1 cellular context compared by ENCODE assay signal in the genomic region with DNA sequence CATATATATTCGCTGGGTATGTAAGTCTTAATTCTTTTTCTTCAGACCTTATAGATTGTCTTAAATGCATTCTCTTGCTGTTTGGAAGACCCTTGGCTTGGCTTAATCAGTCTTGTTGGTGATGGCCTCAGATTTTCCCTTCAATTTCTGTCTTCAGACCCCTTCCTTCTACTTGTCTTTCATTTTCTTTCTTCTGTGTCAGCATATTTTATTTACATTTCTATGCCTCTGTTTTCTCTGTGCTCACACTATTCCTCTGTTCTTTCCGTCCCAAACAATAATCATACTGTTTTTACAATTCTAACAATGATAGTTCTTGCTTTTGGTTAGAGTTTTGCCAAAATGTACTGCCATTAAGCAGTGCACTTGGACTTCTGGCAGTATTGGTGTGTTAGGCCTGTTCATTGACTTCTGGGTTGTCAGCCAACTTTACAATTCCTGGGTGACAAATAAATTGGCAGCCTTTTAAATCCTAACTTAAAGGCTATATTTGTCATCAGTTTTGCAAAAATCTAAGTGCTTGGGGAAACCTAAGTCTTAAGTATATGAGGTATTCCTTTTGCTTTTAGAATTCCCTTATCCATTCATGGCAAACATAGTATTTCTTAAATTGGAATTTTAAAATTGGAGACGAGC.
TF ChIP-seq lines count a peak whose summit lies in the region.

No MANE protein-coding gene starts in this region.

TF ChIP-seq in GM23338, 12 proteins besides CTCF, POLR2A, EP300 and RAD21:
- TF ChIP-seq, protein P1, sequence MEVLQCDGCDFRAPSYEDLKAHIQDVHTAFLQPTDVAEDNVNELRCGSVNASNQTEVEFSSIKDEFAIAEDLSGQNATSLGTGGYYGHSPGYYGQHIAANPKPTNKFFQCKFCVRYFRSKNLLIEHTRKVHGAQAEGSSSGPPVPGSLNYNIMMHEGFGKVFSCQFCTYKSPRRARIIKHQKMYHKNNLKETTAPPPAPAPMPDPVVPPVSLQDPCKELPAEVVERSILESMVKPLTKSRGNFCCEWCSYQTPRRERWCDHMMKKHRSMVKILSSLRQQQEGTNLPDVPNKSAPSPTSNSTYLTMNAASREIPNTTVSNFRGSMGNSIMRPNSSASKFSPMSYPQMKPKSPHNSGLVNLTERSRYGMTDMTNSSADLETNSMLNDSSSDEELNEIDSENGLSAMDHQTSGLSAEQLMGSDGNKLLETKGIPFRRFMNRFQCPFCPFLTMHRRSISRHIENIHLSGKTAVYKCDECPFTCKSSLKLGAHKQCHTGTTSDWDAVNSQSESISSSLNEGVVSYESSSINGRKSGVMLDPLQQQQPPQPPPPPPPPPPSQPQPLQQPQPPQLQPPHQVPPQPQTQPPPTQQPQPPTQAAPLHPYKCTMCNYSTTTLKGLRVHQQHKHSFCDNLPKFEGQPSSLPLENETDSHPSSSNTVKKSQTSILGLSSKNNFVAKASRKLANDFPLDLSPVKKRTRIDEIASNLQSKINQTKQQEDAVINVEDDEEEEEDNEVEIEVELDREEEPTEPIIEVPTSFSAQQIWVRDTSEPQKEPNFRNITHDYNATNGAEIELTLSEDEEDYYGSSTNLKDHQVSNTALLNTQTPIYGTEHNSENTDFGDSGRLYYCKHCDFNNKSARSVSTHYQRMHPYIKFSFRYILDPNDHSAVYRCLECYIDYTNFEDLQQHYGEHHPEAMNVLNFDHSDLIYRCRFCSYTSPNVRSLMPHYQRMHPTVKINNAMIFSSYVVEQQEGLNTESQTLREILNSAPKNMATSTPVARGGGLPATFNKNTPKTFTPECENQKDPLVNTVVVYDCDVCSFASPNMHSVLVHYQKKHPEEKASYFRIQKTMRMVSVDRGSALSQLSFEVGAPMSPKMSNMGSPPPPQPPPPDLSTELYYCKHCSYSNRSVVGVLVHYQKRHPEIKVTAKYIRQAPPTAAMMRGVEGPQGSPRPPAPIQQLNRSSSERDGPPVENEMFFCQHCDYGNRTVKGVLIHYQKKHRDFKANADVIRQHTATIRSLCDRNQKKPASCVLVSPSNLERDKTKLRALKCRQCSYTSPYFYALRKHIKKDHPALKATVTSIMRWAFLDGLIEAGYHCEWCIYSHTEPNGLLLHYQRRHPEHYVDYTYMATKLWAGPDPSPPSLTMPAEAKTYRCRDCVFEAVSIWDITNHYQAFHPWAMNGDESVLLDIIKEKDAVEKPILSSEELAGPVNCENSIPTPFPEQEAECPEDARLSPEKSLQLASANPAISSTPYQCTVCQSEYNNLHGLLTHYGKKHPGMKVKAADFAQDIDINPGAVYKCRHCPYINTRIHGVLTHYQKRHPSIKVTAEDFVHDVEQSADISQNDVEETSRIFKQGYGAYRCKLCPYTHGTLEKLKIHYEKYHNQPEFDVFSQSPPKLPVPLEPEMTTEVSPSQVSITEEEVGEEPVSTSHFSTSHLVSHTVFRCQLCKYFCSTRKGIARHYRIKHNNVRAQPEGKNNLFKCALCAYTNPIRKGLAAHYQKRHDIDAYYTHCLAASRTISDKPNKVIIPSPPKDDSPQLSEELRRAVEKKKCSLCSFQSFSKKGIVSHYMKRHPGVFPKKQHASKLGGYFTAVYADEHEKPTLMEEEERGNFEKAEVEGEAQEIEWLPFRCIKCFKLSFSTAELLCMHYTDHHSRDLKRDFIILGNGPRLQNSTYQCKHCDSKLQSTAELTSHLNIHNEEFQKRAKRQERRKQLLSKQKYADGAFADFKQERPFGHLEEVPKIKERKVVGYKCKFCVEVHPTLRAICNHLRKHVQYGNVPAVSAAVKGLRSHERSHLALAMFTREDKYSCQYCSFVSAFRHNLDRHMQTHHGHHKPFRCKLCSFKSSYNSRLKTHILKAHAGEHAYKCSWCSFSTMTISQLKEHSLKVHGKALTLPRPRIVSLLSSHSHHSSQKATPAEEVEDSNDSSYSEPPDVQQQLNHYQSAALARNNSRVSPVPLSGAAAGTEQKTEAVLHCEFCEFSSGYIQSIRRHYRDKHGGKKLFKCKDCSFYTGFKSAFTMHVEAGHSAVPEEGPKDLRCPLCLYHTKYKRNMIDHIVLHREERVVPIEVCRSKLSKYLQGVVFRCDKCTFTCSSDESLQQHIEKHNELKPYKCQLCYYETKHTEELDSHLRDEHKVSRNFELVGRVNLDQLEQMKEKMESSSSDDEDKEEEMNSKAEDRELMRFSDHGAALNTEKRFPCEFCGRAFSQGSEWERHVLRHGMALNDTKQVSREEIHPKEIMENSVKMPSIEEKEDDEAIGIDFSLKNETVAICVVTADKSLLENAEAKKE (CRISPR knock-in tag; IDR thresholded peaks at IDR 0.05), result no peak
- no peak for TF ChIP-seq POLR2AphosphoS5 (IDR thresholded peaks at IDR 0.05; ENCODE audit: low read depth)
- no peak for TF ChIP-seq ZNF331 (CRISPR knock-in tag; IDR thresholded peaks at IDR 0.05; ENCODE audit: low read depth)
- no peak for TF ChIP-seq ZNF114 (CRISPR knock-in tag; IDR thresholded peaks at IDR 0.05)
- TF ChIP-seq CREB1 (CRISPR knock-in tag; IDR thresholded peaks at IDR 0.05; ENCODE audit: low read depth), result no peak
- no peak for TF ChIP-seq JUNB (IDR thresholded peaks at IDR 0.05; ENCODE audit: unreplicated experiment)
- TF ChIP-seq, protein P2, sequence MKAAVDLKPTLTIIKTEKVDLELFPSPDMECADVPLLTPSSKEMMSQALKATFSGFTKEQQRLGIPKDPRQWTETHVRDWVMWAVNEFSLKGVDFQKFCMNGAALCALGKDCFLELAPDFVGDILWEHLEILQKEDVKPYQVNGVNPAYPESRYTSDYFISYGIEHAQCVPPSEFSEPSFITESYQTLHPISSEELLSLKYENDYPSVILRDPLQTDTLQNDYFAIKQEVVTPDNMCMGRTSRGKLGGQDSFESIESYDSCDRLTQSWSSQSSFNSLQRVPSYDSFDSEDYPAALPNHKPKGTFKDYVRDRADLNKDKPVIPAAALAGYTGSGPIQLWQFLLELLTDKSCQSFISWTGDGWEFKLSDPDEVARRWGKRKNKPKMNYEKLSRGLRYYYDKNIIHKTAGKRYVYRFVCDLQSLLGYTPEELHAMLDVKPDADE (IDR thresholded peaks at IDR 0.05), result no peak
- TF ChIP-seq, protein P3, sequence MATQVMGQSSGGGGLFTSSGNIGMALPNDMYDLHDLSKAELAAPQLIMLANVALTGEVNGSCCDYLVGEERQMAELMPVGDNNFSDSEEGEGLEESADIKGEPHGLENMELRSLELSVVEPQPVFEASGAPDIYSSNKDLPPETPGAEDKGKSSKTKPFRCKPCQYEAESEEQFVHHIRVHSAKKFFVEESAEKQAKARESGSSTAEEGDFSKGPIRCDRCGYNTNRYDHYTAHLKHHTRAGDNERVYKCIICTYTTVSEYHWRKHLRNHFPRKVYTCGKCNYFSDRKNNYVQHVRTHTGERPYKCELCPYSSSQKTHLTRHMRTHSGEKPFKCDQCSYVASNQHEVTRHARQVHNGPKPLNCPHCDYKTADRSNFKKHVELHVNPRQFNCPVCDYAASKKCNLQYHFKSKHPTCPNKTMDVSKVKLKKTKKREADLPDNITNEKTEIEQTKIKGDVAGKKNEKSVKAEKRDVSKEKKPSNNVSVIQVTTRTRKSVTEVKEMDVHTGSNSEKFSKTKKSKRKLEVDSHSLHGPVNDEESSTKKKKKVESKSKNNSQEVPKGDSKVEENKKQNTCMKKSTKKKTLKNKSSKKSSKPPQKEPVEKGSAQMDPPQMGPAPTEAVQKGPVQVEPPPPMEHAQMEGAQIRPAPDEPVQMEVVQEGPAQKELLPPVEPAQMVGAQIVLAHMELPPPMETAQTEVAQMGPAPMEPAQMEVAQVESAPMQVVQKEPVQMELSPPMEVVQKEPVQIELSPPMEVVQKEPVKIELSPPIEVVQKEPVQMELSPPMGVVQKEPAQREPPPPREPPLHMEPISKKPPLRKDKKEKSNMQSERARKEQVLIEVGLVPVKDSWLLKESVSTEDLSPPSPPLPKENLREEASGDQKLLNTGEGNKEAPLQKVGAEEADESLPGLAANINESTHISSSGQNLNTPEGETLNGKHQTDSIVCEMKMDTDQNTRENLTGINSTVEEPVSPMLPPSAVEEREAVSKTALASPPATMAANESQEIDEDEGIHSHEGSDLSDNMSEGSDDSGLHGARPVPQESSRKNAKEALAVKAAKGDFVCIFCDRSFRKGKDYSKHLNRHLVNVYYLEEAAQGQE (IDR thresholded peaks at IDR 0.05; ENCODE audit: unreplicated experiment), result no peak
- TF ChIP-seq EZH2phosphoT487 (IDR thresholded peaks at IDR 0.05; ENCODE audit: unreplicated experiment), result no peak
